18 cellular contexts compared by ENCODE assay signal in genomic region chr5:133688386-133688785, GRCh38.
DNase-seq lines count a peak whose midpoint lies in the region; ATAC-seq and TF ChIP-seq lines count a peak whose summit lies in the region.
"Had no signal": no experiment of that assay in that cellular context is flagged by ENCODE, and none has a peak within 500 bp of the region (broad histone marks: within the 10 kb centered on the region; RNA-seq: fewer than 3 reads in every experiment).

No MANE protein-coding gene starts in this region.

- POLR2A ChIA-PET in GM10248 (lab: Yijun Ruan, JAX) (no interaction called here), HEK293 (lab: Yijun Ruan, JAX) (no interaction called here)
- POLR2A ChIA-PET in CD4-positive, alpha-beta memory T cell (lab: Charles Lee; ENCODE audit: partially characterized antibody) = no interaction called here

- DNase-seq in A172 (ENCODE audit: low spot score) (peak; percentile 34), GM10248 (ENCODE audit: extremely low spot score) (peak; percentile 25), NCI-H2196 treated with DMSO at 0.1 percent for 48 hours (lab: John Stamatoyannopoulos, UW; ENCODE audit: unreplicated experiment) (no peak)
- DNase-seq in CD4-positive, alpha-beta memory T cell = no peak
- DNase-seq: Caco-2; caudate nucleus; effector CD4-positive, alpha-beta T cell; esophagus squamous epithelium; glutamatergic neuron; KBM-7; left ventricle myocardium superior; NCI-H1092; NCI-H524 treated with DMSO at 0.1 percent for 48 hours; right cardiac atrium had no signal

- H3K9me3 Mint-ChIP-seq in activated T-helper 17 cell treated with anti-CD3 and anti-CD28 coated beads, Interleukin-2, amount 50 U/mL, for 72 hours = no peaks in the 10 kb centered on the region
- no peaks in the 10 kb centered on the region for H3K9me3 Mint-ChIP-seq in CD4-positive, alpha-beta memory T cell

- H3K27ac Mint-ChIP-seq in activated T-helper 17 cell treated with anti-CD3 and anti-CD28 coated beads, Interleukin-2, amount 50 U/mL, for 72 hours = no peak overlapping the region
- H3K27ac Mint-ChIP-seq in CD4-positive, alpha-beta memory T cell = no peak overlapping the region

- ATAC-seq in activated T-helper 17 cell treated with anti-CD3 and anti-CD28 coated beads, Interleukin-2, amount 50 U/mL, for 72 hours (replicated peaks) = peak; percentile 93
- no peak for ATAC-seq in HG03457 (IDR thresholded peaks at IDR 0.05; ENCODE audit: unreplicated experiment)
- no peak for ATAC-seq in GM18505 (IDR thresholded peaks at IDR 0.05; ENCODE audit: unreplicated experiment)
- ATAC-seq: left ventricle myocardium superior, right cardiac atrium had no signal

- no peaks in the 10 kb centered on the region for H3K36me3 ChIP-seq in HEK293 (ENCODE audit: control insufficient read depth in 2 of 2, insufficient read depth in 1 of 2, low read length in 2 of 2)
- no peaks in the 10 kb centered on the region for H3K36me3 ChIP-seq in CD4-positive, alpha-beta memory T cell (ENCODE audit: insufficient read depth, low read length)
- H3K36me3 ChIP-seq: esophagus squamous epithelium had no signal

- peaks cover 28% of the 10 kb centered on the region for H3K27me3 Mint-ChIP-seq in activated T-helper 17 cell treated with anti-CD3 and anti-CD28 coated beads, Interleukin-2, amount 50 U/mL, for 72 hours
- peaks cover 13 to 30% of the 10 kb centered on the region in 2 donors for H3K27me3 Mint-ChIP-seq in CD4-positive, alpha-beta memory T cell

- H3K27ac ChIP-seq in HEK293 (ENCODE audit: extremely low read depth, low read depth, low read length) = no peak overlapping the region
- H3K27ac ChIP-seq in CD4-positive, alpha-beta memory T cell (ENCODE audit: low read depth, low read length) = no peak overlapping the region
- H3K27ac ChIP-seq: esophagus squamous epithelium had no signal

- TF ChIP-seq POLR2A in GM18505 (IDR thresholded peaks at IDR 0.05; ENCODE audit: borderline replicate concordance, extremely low read depth, insufficient read depth, insufficient read length) = no peak

- H3K36me3 Mint-ChIP-seq in activated T-helper 17 cell treated with anti-CD3 and anti-CD28 coated beads, Interleukin-2, amount 50 U/mL, for 72 hours (ENCODE audit: low read depth) = no peaks in the 10 kb centered on the region
- H3K36me3 Mint-ChIP-seq in CD4-positive, alpha-beta memory T cell = no peaks in the 10 kb centered on the region

- no peaks in the 10 kb centered on the region for H3K4me1 Mint-ChIP-seq in activated T-helper 17 cell treated with anti-CD3 and anti-CD28 coated beads, Interleukin-2, amount 50 U/mL, for 72 hours
- H3K4me1 Mint-ChIP-seq in CD4-positive, alpha-beta memory T cell = no peaks in the 10 kb centered on the region

- no peak overlapping the region for H3K4me3 Mint-ChIP-seq in activated T-helper 17 cell treated with anti-CD3 and anti-CD28 coated beads, Interleukin-2, amount 50 U/mL, for 72 hours
- H3K4me3 Mint-ChIP-seq in CD4-positive, alpha-beta memory T cell = no peak overlapping the region

- intact Hi-C loops in CD4-positive, alpha-beta memory T cell (cut with micrococcal nuclease) = no loop called here

- H3K4me3 ChIP-seq in HEK293 (ENCODE audit: low read depth, low read length) = no peak overlapping the region
- H3K4me3 ChIP-seq in CD4-positive, alpha-beta memory T cell (ENCODE audit: low read length in 2 of 2) = no peak overlapping the region
- H3K4me3 ChIP-seq: esophagus squamous epithelium had no signal

- no peaks in the 10 kb centered on the region for H3K4me1 ChIP-seq in HEK293 (ENCODE audit: control insufficient read depth, insufficient read depth, low read length)
- no peaks in the 10 kb centered on the region for H3K4me1 ChIP-seq in CD4-positive, alpha-beta memory T cell (ENCODE audit: insufficient read depth, low read length)
- H3K4me1 ChIP-seq: Caco-2 had no signal

- H3K27me3 ChIP-seq in CD4-positive, alpha-beta memory T cell (ENCODE audit: insufficient read depth, low read length) = no peaks in the 10 kb centered on the region

- TF ChIP-seq CTCF in GM10248 (IDR thresholded peaks at IDR 0.05; ENCODE audit: control extremely low read depth, extremely low read depth, low read depth, missing control alignments) (no peak), HEK293 (tag by site-specific recombination; IDR thresholded peaks at IDR 0.05) (no peak)

- CTCF ChIA-PET in GM10248 (lab: Yijun Ruan, JAX) = interaction anchor here (0.7 kb wide), 1 partner anchor 181 kb away, joined by 3 read pairs; no protein-coding TSS in a partner anchor
- CTCF ChIA-PET in HEK293 (lab: Yijun Ruan, JAX) = interaction anchor here (0.6 kb wide), 1 partner anchor 267 kb away, joined by 3 read pairs; no protein-coding TSS in a partner anchor
- CTCF ChIA-PET in CD4-positive, alpha-beta memory T cell (lab: Charles Lee; ENCODE audit: partially characterized antibody) = no interaction called here

- no peaks in the 10 kb centered on the region for H3K9me3 ChIP-seq in HEK293 (ENCODE audit: control insufficient read depth, insufficient read depth, low read depth, low read length)
- no peaks in the 10 kb centered on the region for H3K9me3 ChIP-seq in CD4-positive, alpha-beta memory T cell (ENCODE audit: control insufficient read depth in 1 of 2, low read length in 2 of 2)
- H3K9me3 ChIP-seq: Caco-2, esophagus squamous epithelium had no signal

TF ChIP-seq in HEK293, 187 proteins besides CTCF, POLR2A, EP300 and RAD21:
- TF ChIP-seq SP7 (tag by site-specific recombination; IDR thresholded peaks at IDR 0.05) = no peak
- TF ChIP-seq, protein P1, sequence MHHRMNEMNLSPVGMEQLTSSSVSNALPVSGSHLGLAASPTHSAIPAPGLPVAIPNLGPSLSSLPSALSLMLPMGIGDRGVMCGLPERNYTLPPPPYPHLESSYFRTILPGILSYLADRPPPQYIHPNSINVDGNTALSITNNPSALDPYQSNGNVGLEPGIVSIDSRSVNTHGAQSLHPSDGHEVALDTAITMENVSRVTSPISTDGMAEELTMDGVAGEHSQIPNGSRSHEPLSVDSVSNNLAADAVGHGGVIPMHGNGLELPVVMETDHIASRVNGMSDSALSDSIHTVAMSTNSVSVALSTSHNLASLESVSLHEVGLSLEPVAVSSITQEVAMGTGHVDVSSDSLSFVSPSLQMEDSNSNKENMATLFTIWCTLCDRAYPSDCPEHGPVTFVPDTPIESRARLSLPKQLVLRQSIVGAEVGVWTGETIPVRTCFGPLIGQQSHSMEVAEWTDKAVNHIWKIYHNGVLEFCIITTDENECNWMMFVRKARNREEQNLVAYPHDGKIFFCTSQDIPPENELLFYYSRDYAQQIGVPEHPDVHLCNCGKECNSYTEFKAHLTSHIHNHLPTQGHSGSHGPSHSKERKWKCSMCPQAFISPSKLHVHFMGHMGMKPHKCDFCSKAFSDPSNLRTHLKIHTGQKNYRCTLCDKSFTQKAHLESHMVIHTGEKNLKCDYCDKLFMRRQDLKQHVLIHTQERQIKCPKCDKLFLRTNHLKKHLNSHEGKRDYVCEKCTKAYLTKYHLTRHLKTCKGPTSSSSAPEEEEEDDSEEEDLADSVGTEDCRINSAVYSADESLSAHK (tag by site-specific recombination; IDR thresholded peaks at IDR 0.05) = 0 out of 2 replicates have a peak, but pooled peaks have one; percentile 17

Comparison
In these comparisons a context has a peak if more than half of its experiments do, and no peak if none do; other contexts are left out.
1. DNase-seq: peak in A172 (single experiment) and GM10248 (single experiment); none in NCI-H2196 treated with DMSO at 0.1 percent for 48 hours (single experiment) and CD4-positive, alpha-beta memory T cell (0 of 5).